20 cellular contexts compared by ENCODE assay signal in the genomic region with DNA sequence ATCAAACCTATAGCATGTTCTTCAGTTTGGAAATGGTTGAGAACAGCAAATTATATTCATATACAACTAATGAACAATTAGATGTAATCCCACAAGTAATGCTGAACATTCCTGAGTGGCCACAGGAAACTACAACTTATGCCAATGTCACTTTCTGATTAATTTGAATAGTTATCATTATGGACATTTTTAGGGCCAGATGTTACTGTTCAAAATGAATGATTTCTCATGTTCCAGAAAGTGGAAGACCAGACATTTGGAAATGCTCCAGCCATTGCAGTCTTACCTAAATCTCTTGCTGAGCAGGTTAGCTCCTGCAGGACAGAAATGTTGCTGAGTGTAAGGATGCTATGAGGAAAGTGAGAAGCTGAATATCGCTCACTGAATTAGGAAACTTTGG.
DNase-seq lines count a peak whose midpoint lies in the region; ATAC-seq and TF ChIP-seq lines count a peak whose summit lies in the region.
"Had no signal": no experiment of that assay in that cellular context is flagged by ENCODE, and none has a peak within 500 bp of the region (broad histone marks: within the 10 kb centered on the region; RNA-seq: fewer than 3 reads in every experiment).

No MANE protein-coding gene starts in this region.

- no peak overlapping the region for H3K27ac Mint-ChIP-seq in CD8-positive, alpha-beta T cell
- H3K27ac Mint-ChIP-seq: CD14-positive monocyte; CD4-positive, alpha-beta memory T cell; GM23338; HFFc6 had no signal

- H3K4me1 ChIP-seq in SK-N-SH (ENCODE audit: control insufficient read depth in 1 of 2, insufficient read depth in 2 of 2, low read depth in 1 of 2, low read length in 1 of 2): peaks cover 4 to 17% of the 10 kb centered on the region in 2 experiments; a peak in 2 of 4 replicates
- no peaks in the 10 kb centered on the region for H3K4me1 ChIP-seq in CD8-positive, alpha-beta T cell (ENCODE audit: insufficient read depth, low read length)
- H3K4me1 ChIP-seq: BLaER1 had no signal

- no peak overlapping the region for H3K4me2 ChIP-seq in SK-N-SH
- H3K4me2 ChIP-seq: BLaER1, GM23338 had no signal

- no peak overlapping the region for H3K4me3 Mint-ChIP-seq in CD8-positive, alpha-beta T cell
- H3K4me3 Mint-ChIP-seq: CD14-positive monocyte; CD4-positive, alpha-beta memory T cell; GM23338; HFFc6 had no signal

- H3F3A ChIP-seq in SK-N-SH (replicated peaks; ENCODE audit: insufficient read depth): peaks cover 6% of the 10 kb centered on the region

- no peaks in the 10 kb centered on the region for H3K9me2 ChIP-seq in SK-N-SH

- in situ Hi-C loops in astrocyte of the cerebellum (cut with HindIII; ENCODE audit: low sequenced_read_pairs): no loop called here

- H3K4me3 ChIP-seq in SK-N-SH (ENCODE audit: low read depth in 2 of 2, low read length in 1 of 2): no peak overlapping the region
- H3K4me3 ChIP-seq in astrocyte of the cerebellum (ENCODE audit: low read depth, low read length): no peak overlapping the region
- H3K4me3 ChIP-seq in epithelial cell of esophagus (ENCODE audit: low read length): no peak overlapping the region
- no peak overlapping the region for H3K4me3 ChIP-seq in CD8-positive, alpha-beta T cell (ENCODE audit: low read depth, low read length)
- H3K4me3 ChIP-seq: BLaER1, GM23338 had no signal

- TF ChIP-seq CTCF in SK-N-SH (IDR thresholded peaks at IDR 0.05): no peak
- no peak for TF ChIP-seq CTCF in astrocyte of the cerebellum (IDR thresholded peaks at IDR 0.05; ENCODE audit: low read depth, low read length, missing control alignments)
- no peak for TF ChIP-seq CTCF in epithelial cell of esophagus (IDR thresholded peaks at IDR 0.05; ENCODE audit: insufficient read depth, low read depth, low read length, missing control alignments)
- no peak for TF ChIP-seq CTCF in CD8-positive, alpha-beta T cell (IDR thresholded peaks at IDR 0.05)

- H3K9me3 ChIP-seq in SK-N-SH: no peaks in the 10 kb centered on the region
- H3K9me3 ChIP-seq in CD8-positive, alpha-beta T cell (ENCODE audit: low read length): no peaks in the 10 kb centered on the region
- H3K9me3 ChIP-seq: BLaER1 had no signal

- no peaks in the 10 kb centered on the region for H3K27me3 Mint-ChIP-seq in CD8-positive, alpha-beta T cell (ENCODE audit: low read depth)
- H3K27me3 Mint-ChIP-seq: CD4-positive, alpha-beta memory T cell had no signal

- H2AFZ ChIP-seq in SK-N-SH (ENCODE audit: low read depth): no peak overlapping the region
- H2AFZ ChIP-seq: GM23338 had no signal

- no peak for TF ChIP-seq RAD21 in SK-N-SH (IDR thresholded peaks at IDR 0.05; ENCODE audit: low read length)

- H3K9me3 Mint-ChIP-seq in CD8-positive, alpha-beta T cell: peaks cover 2% of the 10 kb centered on the region
- H3K9me3 Mint-ChIP-seq: GM23338, HFFc6 had no signal

- no peaks in the 10 kb centered on the region for H4K20me1 ChIP-seq in SK-N-SH (ENCODE audit: insufficient read depth)
- H4K20me1 ChIP-seq: BLaER1 had no signal

- no peak for ATAC-seq in SK-N-SH treated with all-trans-retinoic acid at 6 μM for 48 hours
- no peak for ATAC-seq in CD8-positive, alpha-beta T cell
- ATAC-seq: GM23338, HCT116 had no signal

- no peaks in the 10 kb centered on the region for H3K36me3 ChIP-seq in SK-N-SH (replicated peaks in 1 of 2; ENCODE audit: control insufficient read depth in 1 of 2, insufficient read depth in 2 of 2, low read length in 1 of 2)
- H3K36me3 ChIP-seq in CD8-positive, alpha-beta T cell (ENCODE audit: insufficient read depth, low read length): no peaks in the 10 kb centered on the region
- H3K36me3 ChIP-seq: BLaER1 had no signal

- 97% methylated on average over 1 of the region's 1 CpG for WGBS in SK-N-SH (ENCODE audit: low lambda C conversion rate)

- H3K9ac ChIP-seq in SK-N-SH: no peak overlapping the region
- H3K9ac ChIP-seq: BLaER1 had no signal

- no peaks in the 10 kb centered on the region; the same call in 1 of the 2 replicates for H3K79me2 ChIP-seq in SK-N-SH (ENCODE audit: insufficient read depth)

- POLR2A ChIA-PET in SK-N-SH (lab: Yijun Ruan, JAX): no interaction called here
- POLR2A ChIA-PET in CD8-positive, alpha-beta T cell (lab: Charles Lee): no interaction called here

- intact Hi-C loops in CD8-positive, alpha-beta T cell (cut with DNase I, micrococcal nuclease): no loop called here

- no peaks in the 10 kb centered on the region for H3K4me1 Mint-ChIP-seq in CD8-positive, alpha-beta T cell (ENCODE audit: low read depth)
- H3K4me1 Mint-ChIP-seq: CD14-positive monocyte; CD4-positive, alpha-beta memory T cell had no signal

- no peaks in the 10 kb centered on the region for H3K36me3 Mint-ChIP-seq in CD8-positive, alpha-beta T cell
- H3K36me3 Mint-ChIP-seq: CD14-positive monocyte; CD4-positive, alpha-beta memory T cell had no signal

- peak; percentile 36 to 71; a peak in 3 of 4 replicates for TF ChIP-seq EP300 in SK-N-SH (IDR thresholded peaks at IDR 0.05; ENCODE audit: borderline replicate concordance in 1 of 2, low read depth in 1 of 2, low read length in 1 of 2)

- no peaks in the 10 kb centered on the region for H3K27me3 ChIP-seq in SK-N-SH (ENCODE audit: insufficient read depth)
- H3K27me3 ChIP-seq in CD8-positive, alpha-beta T cell (ENCODE audit: insufficient read depth, low read length): no peaks in the 10 kb centered on the region
- H3K27me3 ChIP-seq: BLaER1 had no signal

- DNase-seq in SK-N-SH: no peak
- peak; percentile 33 for DNase-seq in astrocyte of the cerebellum (ENCODE audit: low read depth)
- DNase-seq in epithelial cell of esophagus (ENCODE audit: low read depth): peak; percentile 14
- DNase-seq in superior temporal gyrus (ENCODE audit: extremely low spot score): peak; percentile 54
- DNase-seq in NCI-H1417 treated with DMSO at 0.1 percent for 48 hours (lab: John Stamatoyannopoulos, UW): no peak
- no peak for DNase-seq in CD8-positive, alpha-beta T cell
- no peak for DNase-seq in inferior parietal cortex (ENCODE audit: extremely low spot score)
- DNase-seq: 8988T; Calu3; CD4-positive, alpha-beta memory T cell; DMS79; GDM1; H7; HFFc6; IMR-90 had no signal

- H3K27ac ChIP-seq in SK-N-SH (ENCODE audit: low read depth in 2 of 2, low read length in 1 of 2): no peak overlapping the region
- H3K27ac ChIP-seq in CD8-positive, alpha-beta T cell (ENCODE audit: low read depth, low read length): no peak overlapping the region
- H3K27ac ChIP-seq: BLaER1 had no signal

- CTCF ChIA-PET in SK-N-SH (lab: Yijun Ruan, JAX): interaction anchor here (0.6 kb wide), 2 partner anchors 64 to 148 kb away, joined by 3 read pairs; no protein-coding TSS in a partner anchor
- CTCF ChIA-PET in CD8-positive, alpha-beta T cell (lab: Charles Lee): no interaction called here

TF ChIP-seq in SK-N-SH, 30 proteins besides CTCF, POLR2A, EP300 and RAD21:
- TF ChIP-seq TCF12 (IDR thresholded peaks at IDR 0.05) (peak; percentile 77), ELF1 (IDR thresholded peaks at IDR 0.05) (no peak), JUND (IDR thresholded peaks at IDR 0.05) (0 out of 2 replicates have a peak, but pooled peaks have one; percentile 42), TAF1 (IDR thresholded peaks at IDR 0.05; ENCODE audit: borderline replicate concordance, low read depth, low read length) (no peak), NFIC (IDR thresholded peaks at IDR 0.05; ENCODE audit: borderline replicate concordance) (0 out of 2 replicates have a peak, but pooled peaks have one; percentile 25)
- TF ChIP-seq, protein P1, sequence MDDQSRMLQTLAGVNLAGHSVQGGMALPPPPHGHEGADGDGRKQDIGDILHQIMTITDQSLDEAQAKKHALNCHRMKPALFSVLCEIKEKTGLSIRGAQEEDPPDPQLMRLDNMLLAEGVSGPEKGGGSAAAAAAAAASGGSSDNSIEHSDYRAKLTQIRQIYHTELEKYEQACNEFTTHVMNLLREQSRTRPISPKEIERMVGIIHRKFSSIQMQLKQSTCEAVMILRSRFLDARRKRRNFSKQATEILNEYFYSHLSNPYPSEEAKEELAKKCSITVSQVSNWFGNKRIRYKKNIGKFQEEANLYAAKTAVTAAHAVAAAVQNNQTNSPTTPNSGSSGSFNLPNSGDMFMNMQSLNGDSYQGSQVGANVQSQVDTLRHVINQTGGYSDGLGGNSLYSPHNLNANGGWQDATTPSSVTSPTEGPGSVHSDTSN (IDR thresholded peaks at IDR 0.05): peak; percentile 83

TF ChIP-seq in SK-N-SH treated with all-trans-retinoic acid at 6 μM for 48 hours, 23 proteins besides CTCF, POLR2A, EP300 and RAD21:
- TF ChIP-seq SNAI2 (CRISPR knock-in tag; IDR thresholded peaks at IDR 0.05) (no peak), GLIS3 (CRISPR knock-in tag; IDR thresholded peaks at IDR 0.05) (no peak), ZFP3 (CRISPR knock-in tag; IDR thresholded peaks at IDR 0.05) (no peak), BACH2 (CRISPR knock-in tag; IDR thresholded peaks at IDR 0.05; ENCODE audit: borderline replicate concordance) (no peak), OSR1 (CRISPR knock-in tag; IDR thresholded peaks at IDR 0.05) (no peak), TOX (CRISPR knock-in tag; IDR thresholded peaks at IDR 0.05; ENCODE audit: borderline replicate concordance) (no peak), TCF4 (CRISPR knock-in tag; IDR thresholded peaks at IDR 0.05; ENCODE audit: borderline replicate concordance) (no peak)

Comparison
In these comparisons a context has a peak if more than half of its experiments do, and no peak if none do; other contexts are left out.
1. DNase-seq: peak in astrocyte of the cerebellum (single experiment), epithelial cell of esophagus (single experiment) and superior temporal gyrus (single experiment); none in SK-N-SH (single experiment), NCI-H1417 treated with DMSO at 0.1 percent for 48 hours (single experiment), CD8-positive, alpha-beta T cell (0 of 7) and inferior parietal cortex (single experiment).